In the genomic region with DNA sequence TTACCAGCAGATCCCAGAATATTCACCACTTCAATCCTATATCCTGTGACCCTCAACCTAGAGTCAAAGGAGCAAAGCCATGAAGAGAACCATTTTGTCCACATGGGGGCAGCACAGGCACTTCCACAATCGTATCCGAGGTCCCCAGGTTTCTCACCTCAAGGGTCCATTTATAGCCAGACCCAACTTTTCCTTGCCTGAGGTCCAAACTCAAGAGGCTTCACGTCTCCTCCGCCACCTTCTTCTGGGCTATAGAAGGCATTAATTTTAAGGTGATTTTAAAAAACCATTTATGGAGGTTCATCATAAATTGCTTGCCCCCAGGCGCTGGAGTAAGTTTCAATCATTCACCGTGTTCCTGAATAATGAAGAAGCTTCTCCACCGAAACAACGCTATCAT, we compare ENCODE assay signal across 1 cellular context.
TF ChIP-seq lines count a peak whose summit lies in the region.

No MANE protein-coding gene starts in this region.

TF ChIP-seq in WTC11, 78 proteins besides CTCF, POLR2A, EP300 and RAD21 (continued from another document):
- TF ChIP-seq, protein P1, sequence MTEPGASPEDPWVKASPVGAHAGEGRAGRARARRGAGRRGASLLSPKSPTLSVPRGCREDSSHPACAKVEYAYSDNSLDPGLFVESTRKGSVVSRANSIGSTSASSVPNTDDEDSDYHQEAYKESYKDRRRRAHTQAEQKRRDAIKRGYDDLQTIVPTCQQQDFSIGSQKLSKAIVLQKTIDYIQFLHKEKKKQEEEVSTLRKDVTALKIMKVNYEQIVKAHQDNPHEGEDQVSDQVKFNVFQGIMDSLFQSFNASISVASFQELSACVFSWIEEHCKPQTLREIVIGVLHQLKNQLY (CRISPR knock-in tag; IDR thresholded peaks at IDR 0.05) = no peak
- TF ChIP-seq, protein P2, sequence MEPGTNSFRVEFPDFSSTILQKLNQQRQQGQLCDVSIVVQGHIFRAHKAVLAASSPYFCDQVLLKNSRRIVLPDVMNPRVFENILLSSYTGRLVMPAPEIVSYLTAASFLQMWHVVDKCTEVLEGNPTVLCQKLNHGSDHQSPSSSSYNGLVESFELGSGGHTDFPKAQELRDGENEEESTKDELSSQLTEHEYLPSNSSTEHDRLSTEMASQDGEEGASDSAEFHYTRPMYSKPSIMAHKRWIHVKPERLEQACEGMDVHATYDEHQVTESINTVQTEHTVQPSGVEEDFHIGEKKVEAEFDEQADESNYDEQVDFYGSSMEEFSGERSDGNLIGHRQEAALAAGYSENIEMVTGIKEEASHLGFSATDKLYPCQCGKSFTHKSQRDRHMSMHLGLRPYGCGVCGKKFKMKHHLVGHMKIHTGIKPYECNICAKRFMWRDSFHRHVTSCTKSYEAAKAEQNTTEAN (CRISPR knock-in tag; IDR thresholded peaks at IDR 0.05) = no peak
- TF ChIP-seq, protein P3, sequence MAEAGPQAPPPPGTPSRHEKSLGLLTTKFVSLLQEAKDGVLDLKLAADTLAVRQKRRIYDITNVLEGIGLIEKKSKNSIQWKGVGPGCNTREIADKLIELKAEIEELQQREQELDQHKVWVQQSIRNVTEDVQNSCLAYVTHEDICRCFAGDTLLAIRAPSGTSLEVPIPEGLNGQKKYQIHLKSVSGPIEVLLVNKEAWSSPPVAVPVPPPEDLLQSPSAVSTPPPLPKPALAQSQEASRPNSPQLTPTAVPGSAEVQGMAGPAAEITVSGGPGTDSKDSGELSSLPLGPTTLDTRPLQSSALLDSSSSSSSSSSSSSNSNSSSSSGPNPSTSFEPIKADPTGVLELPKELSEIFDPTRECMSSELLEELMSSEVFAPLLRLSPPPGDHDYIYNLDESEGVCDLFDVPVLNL (CRISPR knock-in tag; IDR thresholded peaks at IDR 0.05; ENCODE audit: borderline replicate concordance, low read depth) = no peak
- TF ChIP-seq, protein P4, sequence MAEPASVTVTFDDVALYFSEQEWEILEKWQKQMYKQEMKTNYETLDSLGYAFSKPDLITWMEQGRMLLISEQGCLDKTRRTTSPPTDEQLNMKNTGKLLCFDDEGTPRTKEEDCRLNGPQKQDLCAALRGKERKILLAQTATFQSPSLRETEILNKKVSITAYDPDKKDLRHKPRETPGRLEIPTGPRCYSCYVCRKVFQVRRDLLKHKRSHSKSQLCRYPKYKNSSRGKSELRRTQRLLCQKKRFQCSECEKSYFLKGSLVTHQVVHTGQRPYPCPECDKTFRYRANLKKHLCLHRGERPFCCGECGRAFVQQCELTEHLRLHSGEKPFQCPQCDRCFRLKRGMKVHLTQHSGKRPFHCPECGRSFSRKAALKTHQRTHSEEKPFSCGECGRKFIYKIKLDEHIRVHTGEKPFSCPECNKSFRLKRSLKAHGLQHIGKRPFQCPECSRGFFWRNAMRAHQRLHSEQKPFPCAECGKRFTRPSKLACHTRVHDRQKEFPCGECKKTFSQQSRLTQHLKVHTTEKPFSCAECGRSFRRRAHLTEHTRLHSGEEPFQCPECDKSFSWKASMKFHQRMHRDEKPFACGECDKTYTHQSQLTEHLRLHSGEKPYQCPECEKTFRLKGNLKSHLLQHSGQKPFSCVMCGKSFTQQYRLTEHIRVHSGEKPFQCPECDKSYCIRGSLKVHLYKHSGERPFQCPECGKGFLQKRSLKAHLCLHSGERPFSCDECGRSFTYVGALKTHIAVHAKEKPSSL (CRISPR knock-in tag; conservative IDR thresholded peaks at IDR 0.05) = no peak
- TF ChIP-seq GABPB1 (CRISPR knock-in tag; IDR thresholded peaks at IDR 0.05) (no peak), MXD4 (CRISPR knock-in tag; IDR thresholded peaks at IDR 0.05; ENCODE audit: borderline replicate concordance) (no peak), NFATC4 (CRISPR knock-in tag; IDR thresholded peaks at IDR 0.05) (no peak)
